ENCODE assay signal across 8 cellular contexts in genomic region chr5:76716456-76717157, GRCh38. TPM values are rescaled to one million over a fixed set of nuclear protein-coding genes. Genes with fewer than 3 reads are reported as not detected.
DNase-seq lines count a peak whose midpoint lies in the region; ATAC-seq and TF ChIP-seq lines count a peak whose summit lies in the region.

No MANE protein-coding gene starts in this region.

- TF ChIP-seq POLR2A in GM18505 (IDR thresholded peaks at IDR 0.05; ENCODE audit: borderline replicate concordance, extremely low read depth, insufficient read depth, insufficient read length): no peak

- intact Hi-C loops in Right ventricle myocardium superior (cut with DNase I) (no loop called here), cardiac septum (cut with DNase I) (loop anchor here (5.0 kb wide), 3 partner anchors 39 to 114 kb away; no protein-coding TSS in a partner anchor)

- H3K27me3 ChIP-seq in right atrium auricular region (peaks cover 0 to 5% of the 10 kb centered on the region in 2 donors), skeletal muscle tissue (ENCODE audit: control insufficient read depth in 3 of 3, insufficient read depth in 3 of 3, low read length in 3 of 3) (peaks cover 14 to 18% (median 16%) of the 10 kb centered on the region in 3 donors)

- H3K4me1 ChIP-seq in right atrium auricular region (peaks cover 0 to 31% of the 10 kb centered on the region in 2 donors), skeletal muscle tissue (ENCODE audit: control insufficient read depth in 3 of 3, insufficient read depth in 3 of 3, low read length in 3 of 3) (peaks cover 6 to 9% (median 7%) of the 10 kb centered on the region in 3 donors)

- no peak for TF ChIP-seq CTCF in right atrium auricular region (IDR thresholded peaks at IDR 0.05)

- H3K4me3 ChIP-seq in right atrium auricular region (peak overlapping the region; percentile 63 to 80), skeletal muscle tissue (ENCODE audit: low read length in 3 of 3) (peak overlapping the region; percentile 65 to 77 (median 76))

- H3K27me3 Mint-ChIP-seq in activated T-cell treated with anti-CD3 and anti-CD28 coated beads, Interleukin-2, amount 50 U/mL, for 4 hours (ENCODE audit: low read depth): peaks cover 32% of the 10 kb centered on the region

- no peaks in the 10 kb centered on the region for H3K36me3 ChIP-seq in right atrium auricular region
- no peaks in the 10 kb centered on the region for H3K36me3 ChIP-seq in skeletal muscle tissue (ENCODE audit: control insufficient read depth in 3 of 3, insufficient read depth in 3 of 3, low read length in 3 of 3)

- no peaks in the 10 kb centered on the region for H3K9me3 ChIP-seq in right atrium auricular region
- H3K9me3 ChIP-seq in skeletal muscle tissue (ENCODE audit: control insufficient read depth in 3 of 3, low read length in 3 of 3): no peaks in the 10 kb centered on the region

- no peak for ATAC-seq in Right ventricle myocardium superior (ENCODE audit: poor library complexity)
- peak; percentile 4 to 9 for ATAC-seq in activated T-cell treated with anti-CD3 and anti-CD28 coated beads, Interleukin-2, amount 50 U/mL, for 4 hours
- ATAC-seq in GM18505 (IDR thresholded peaks at IDR 0.05; ENCODE audit: unreplicated experiment): no peak
- ATAC-seq in GM21737 (IDR thresholded peaks at IDR 0.05; ENCODE audit: unreplicated experiment): no peak

- peaks cover 26% of the 10 kb centered on the region for H3K4me1 Mint-ChIP-seq in activated T-cell treated with anti-CD3 and anti-CD28 coated beads, Interleukin-2, amount 50 U/mL, for 4 hours (ENCODE audit: low read depth)

- H3K27ac ChIP-seq in right atrium auricular region (peak overlapping the region; percentile 61 to 79), skeletal muscle tissue (ENCODE audit: low read depth, low read length) (no peak overlapping the region)

- H3K9ac ChIP-seq in skeletal muscle tissue (ENCODE audit: low read depth in 1 of 3, low read length in 3 of 3): peak overlapping the region; percentile 50 to 62 (median 59)

- peak overlapping the region; percentile 83 for H3K4me3 Mint-ChIP-seq in activated T-cell treated with anti-CD3 and anti-CD28 coated beads, Interleukin-2, amount 50 U/mL, for 4 hours

- DNase-seq in Right ventricle myocardium superior (peak; percentile 61), cardiac septum (ENCODE audit: low spot score) (no peak), right atrium auricular region (ENCODE audit: low spot score) (no peak), NOMO-1 treated with dmso at 0.1 percent for 144 hours (lab: John Stamatoyannopoulos, UW; ENCODE audit: unreplicated experiment) (no peak)
- DNase-seq in activated T-cell treated with anti-CD3 and anti-CD28 coated beads, Interleukin-2, amount 50 U/mL, for 4 hours: no peak

- H3K36me3 Mint-ChIP-seq in activated T-cell treated with anti-CD3 and anti-CD28 coated beads, Interleukin-2, amount 50 U/mL, for 4 hours (ENCODE audit: insufficient read depth): no peaks in the 10 kb centered on the region

- no peaks in the 10 kb centered on the region for H3K9me3 Mint-ChIP-seq in activated T-cell treated with anti-CD3 and anti-CD28 coated beads, Interleukin-2, amount 50 U/mL, for 4 hours

RNA-seq across cellular contexts. Expression of gene F2R, which starts 0.7 kb away (rescaled TPM):
- total RNA-seq in Right ventricle myocardium superior (5.3 TPM), cardiac septum (33.5 TPM), right atrium auricular region (10 to 100 TPM; 16.1 to 46.7 TPM), skeletal muscle tissue (13.0 TPM)
- 1 to 10 TPM; 1.4 to 5.6 (median 4.3) TPM for total RNA-seq in activated T-cell treated with anti-CD3 and anti-CD28 coated beads, Interleukin-2, amount 50 U/mL, for 4 hours

Comparison
In these comparisons a context has a peak if more than half of its experiments do, and no peak if none do; other contexts are left out.
1. ATAC-seq: peak in activated T-cell treated with anti-CD3 and anti-CD28 coated beads, Interleukin-2, amount 50 U/mL, for 4 hours (2 of 2); none in Right ventricle myocardium superior (single experiment), GM18505 (single experiment) and GM21737 (single experiment).